Comparison of ENCODE assay signal across 26 cellular contexts in the genomic region with DNA sequence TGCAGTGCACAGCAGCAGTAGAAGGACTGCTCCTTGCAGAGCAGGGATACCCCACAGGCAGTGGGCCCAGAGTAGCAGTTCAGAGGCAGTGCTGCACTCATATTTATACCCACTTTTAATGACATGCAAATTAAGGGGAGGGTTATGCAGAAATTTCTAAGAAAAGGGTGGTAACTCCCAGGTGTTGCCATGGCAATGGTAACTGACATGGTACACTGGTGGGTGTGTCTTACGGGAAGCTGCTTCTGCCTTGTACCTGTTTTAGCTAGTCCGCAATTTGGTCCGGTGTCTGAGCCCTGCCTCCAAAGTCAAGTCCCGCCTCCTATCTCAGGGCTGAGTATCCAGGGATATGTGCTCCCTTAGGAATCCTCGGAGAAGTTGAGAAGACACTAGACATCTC.
"Had no signal": no experiment of that assay in that cellular context is flagged by ENCODE, and none has a peak within 500 bp of the region (broad histone marks: within the 10 kb centered on the region; RNA-seq: fewer than 3 reads in every experiment).

No MANE protein-coding gene starts in this region.

- H3K36me3 Mint-ChIP-seq: natural killer cell had no signal

- H3K4me2 ChIP-seq: smooth muscle cell had no signal

- H3K79me2 ChIP-seq: parathyroid adenoma had no signal

- H3K27ac Mint-ChIP-seq: natural killer cell, progenitor cell of endocrine pancreas had no signal

- ATAC-seq: effector memory CD8-positive, alpha-beta T cell; heart right ventricle; left cardiac atrium; left lung; natural killer cell; sciatic nerve; stimulated activated naive CD8-positive, alpha-beta T cell treated with anti-CD3 and anti-CD28 coated beads, Interleukin-15, amount 100 ng/mL, for 72 hours; upper lobe of right lung had no signal

- H3K9me3 ChIP-seq: esophagus squamous epithelium, heart right ventricle, left lung, suprapubic skin, transverse colon, upper lobe of right lung, uterus had no signal

- DNase-seq: cortex of kidney; effector memory CD8-positive, alpha-beta T cell; erythroblast; esophagus squamous epithelium; glutamatergic neuron; heart right ventricle; hippocampal formation; left cardiac atrium; left lung; mesenchymal stem cell; natural killer cell; stimulated activated CD4-positive, alpha-beta T cell treated with anti-CD3 and anti-CD28 coated beads, Interleukin-12 subunit alpha, Interleukin-12 subunit beta, amount 100 ng/mL, for 4 hours; stimulated activated CD4-positive, alpha-beta T cell treated with anti-CD3 and anti-CD28 coated beads, Interleukin-1b, Interleukin-23, amount 100 ng/mL, for 48 hours; stimulated activated CD4-positive, alpha-beta T cell treated with anti-CD3 and anti-CD28 coated beads, Interleukin-4, amount 100 ng/mL, for 1 hour; stimulated activated CD8-positive, alpha-beta memory T cell treated with anti-CD3 and anti-CD28 coated beads, Interleukin-4, amount 100 ng/mL, for 48 hours; stimulated activated naive CD4-positive, alpha-beta T cell; stimulated activated naive CD8-positive, alpha-beta T cell treated with anti-CD3 and anti-CD28 coated beads, Interleukin-15, amount 100 ng/mL, for 72 hours; transverse colon; uterus had no signal

- H3K4me3 Mint-ChIP-seq: effector memory CD8-positive, alpha-beta T cell; natural killer cell; neural crest cell; stimulated activated naive CD8-positive, alpha-beta T cell treated with anti-CD3 and anti-CD28 coated beads, Interleukin-15, amount 100 ng/mL, for 72 hours had no signal

- H3K4me3 ChIP-seq: esophagus squamous epithelium, heart right ventricle, left lung, smooth muscle cell, suprapubic skin, transverse colon, upper lobe of right lung, uterus had no signal

- H3K4me1 ChIP-seq: esophagus squamous epithelium, heart right ventricle, left lung, suprapubic skin, transverse colon, upper lobe of right lung, uterus had no signal

- H3K36me3 ChIP-seq: esophagus squamous epithelium, heart right ventricle, left lung, suprapubic skin, transverse colon, upper lobe of right lung, uterus had no signal

- H3K9me3 Mint-ChIP-seq: effector memory CD8-positive, alpha-beta T cell; natural killer cell; neural crest cell; stimulated activated naive CD8-positive, alpha-beta T cell treated with anti-CD3 and anti-CD28 coated beads, Interleukin-15, amount 100 ng/mL, for 72 hours had no signal

- H3K27ac ChIP-seq: esophagus squamous epithelium, heart right ventricle, left lung, parathyroid adenoma, suprapubic skin, transverse colon, upper lobe of right lung, uterus had no signal

- H3K27me3 ChIP-seq: esophagus squamous epithelium, transverse colon, upper lobe of right lung, uterus had no signal

- H2AFZ ChIP-seq: parathyroid adenoma had no signal
